In genomic region chr20:47673671-47673955, GRCh38 we compare ENCODE assay signal across 26 cellular contexts.
"Had no signal": no experiment of that assay in that cellular context is flagged by ENCODE, and none has a peak within 500 bp of the region (broad histone marks: within the 10 kb centered on the region; RNA-seq: fewer than 3 reads in every experiment).

No MANE protein-coding gene starts in this region.

- H3K27ac Mint-ChIP-seq: dendritic cell treated with granulocyte-macrophage colony-stimulating factor and Interleukin-4, amounts not matched to agents 40 ng/mL and 50 ng/mL, for 4 days; endodermal cell; mesothelial cell of epicardium; naive thymus-derived CD4-positive, alpha-beta T cell; nephron had no signal

- FAIRE-seq: keratinocyte, pancreas had no signal

- DNase-seq: colonic mucosa; effector CD8-positive, alpha-beta T cell; endodermal cell; foreskin fibroblast; gastrocnemius medialis; left lung; mesenchymal stem cell; naive thymus-derived CD4-positive, alpha-beta T cell; occipital lobe; pancreas; stimulated activated CD4-positive, alpha-beta T cell treated with anti-CD3 and anti-CD28 coated beads, Interleukin-12 subunit alpha, Interleukin-12 subunit beta, amount 100 ng/mL, for 4 hours; stimulated activated CD4-positive, alpha-beta T cell treated with anti-CD3 and anti-CD28 coated beads, Interleukin-1b, Interleukin-23, amount 100 ng/mL, for 48 hours; stimulated activated CD4-positive, alpha-beta T cell treated with anti-CD3 and anti-CD28 coated beads, Interleukin-4, amount 100 ng/mL, for 1 hour; stimulated activated CD8-positive, alpha-beta memory T cell treated with anti-CD3 and anti-CD28 coated beads, Interleukin-4, amount 100 ng/mL, for 48 hours; stimulated activated naive CD4-positive, alpha-beta T cell treated with Interleukin-2 at 50 U/mL for 16 hours; stomach; thyroid gland; trophoblast cell had no signal

- H3K36me3 Mint-ChIP-seq: naive thymus-derived CD4-positive, alpha-beta T cell had no signal

- H3K4me3 Mint-ChIP-seq: dendritic cell treated with granulocyte-macrophage colony-stimulating factor and Interleukin-4, amounts not matched to agents 40 ng/mL and 50 ng/mL, for 4 days; endodermal cell; mesothelial cell of epicardium; naive thymus-derived CD4-positive, alpha-beta T cell; nephron had no signal

- H3K27me3 Mint-ChIP-seq: dendritic cell treated with granulocyte-macrophage colony-stimulating factor and Interleukin-4, amounts not matched to agents 40 ng/mL and 50 ng/mL, for 4 days; naive thymus-derived CD4-positive, alpha-beta T cell had no signal

- H3K4me1 ChIP-seq: colonic mucosa, gastrocnemius medialis, left lung, pancreas, stomach, thyroid gland had no signal

- H3K27me3 ChIP-seq: colonic mucosa, gastrocnemius medialis, left lung, pancreas, stomach, thyroid gland had no signal

- H3K9me3 ChIP-seq: colonic mucosa, gastrocnemius medialis, left lung, pancreas, stomach, thyroid gland had no signal

- H3K4me3 ChIP-seq: colonic mucosa, gastrocnemius medialis, left lung, pancreas, smooth muscle cell, stomach, thyroid gland had no signal

- H3K4me1 Mint-ChIP-seq: endodermal cell, nephron had no signal

- H3K36me3 ChIP-seq: colonic mucosa, left lung, pancreas, thyroid gland had no signal

- H3K9me3 Mint-ChIP-seq: dendritic cell treated with granulocyte-macrophage colony-stimulating factor and Interleukin-4, amounts not matched to agents 40 ng/mL and 50 ng/mL, for 4 days; endodermal cell; mesothelial cell of epicardium; nephron had no signal

- H3K4me2 ChIP-seq: smooth muscle cell had no signal

- ATAC-seq: esophagus mucosa; gastrocnemius medialis; left lung; naive thymus-derived CD4-positive, alpha-beta T cell; pancreas; sciatic nerve had no signal

- H3K27ac ChIP-seq: colonic mucosa, epithelial cell of prostate, gastrocnemius medialis, left lung, pancreas, stomach, thyroid gland had no signal
